ENCODE assay signal across 12 cellular contexts in the genomic region with DNA sequence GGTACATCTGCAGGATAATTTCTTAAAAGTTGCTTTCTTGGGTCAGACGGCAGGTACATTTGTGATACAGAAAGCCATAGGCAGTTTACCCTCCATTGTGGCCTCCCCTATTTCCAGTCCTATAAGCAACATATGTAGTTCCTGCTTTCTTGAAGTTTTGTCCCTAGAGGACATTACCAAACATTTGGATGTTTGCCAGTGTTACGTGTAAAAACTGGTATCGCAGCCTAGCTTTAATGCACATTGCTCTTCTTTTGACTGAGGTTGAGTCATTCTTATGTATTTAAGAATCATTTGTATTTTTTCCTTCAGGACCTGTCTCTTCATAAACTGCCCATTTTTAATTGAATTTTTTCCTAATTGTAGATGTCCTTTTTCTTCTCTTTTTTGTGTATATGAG.
A peak's percentile ranks its signal among the peaks of the same experiment; 100 is the strongest.
DNase-seq lines count a peak whose midpoint lies in the region; ATAC-seq, FAIRE-seq and TF ChIP-seq lines count a peak whose summit lies in the region.
"Had no signal": no experiment of that assay in that cellular context is flagged by ENCODE, and none has a peak within 500 bp of the region (broad histone marks: within the 10 kb centered on the region; RNA-seq: fewer than 3 reads in every experiment).

No MANE protein-coding gene starts in this region.

- H3K27me3 Mint-ChIP-seq in CD8-positive, alpha-beta memory T cell = peaks cover 12% of the 10 kb centered on the region in 2 donors

- no peak for TF ChIP-seq EP300 in K562 (IDR thresholded peaks at IDR 0.05; ENCODE audit: low read length)

- CTCF ChIA-PET in K562 (lab: Yijun Ruan, JAX; ENCODE audit: low intra/inter-chr PET ratio) = no interaction called here
- CTCF ChIA-PET in CD8-positive, alpha-beta memory T cell (lab: Charles Lee) = no interaction called here

- H3K9me1 ChIP-seq in K562 (ENCODE audit: control insufficient read depth, insufficient read depth, low read length) = no peaks in the 10 kb centered on the region

- no peak overlapping the region for H3K4me3 ChIP-seq in HL-60 (replicated peaks; ENCODE audit: insufficient read depth, low read length)
- H3K4me3 ChIP-seq in K562 = no peak overlapping the region
- no peak overlapping the region for H3K4me3 ChIP-seq in CD8-positive, alpha-beta memory T cell (ENCODE audit: low read length)

- no TSS peak for BruUV-seq in K562 (replicated peaks; lab: Mats Ljungman, UMichigan)

- H3K9me3 ChIP-seq in K562 (replicated peaks; ENCODE audit: control insufficient read depth, insufficient read depth, low read depth, low read length) = no peaks in the 10 kb centered on the region
- no peaks in the 10 kb centered on the region for H3K9me3 ChIP-seq in CD8-positive, alpha-beta memory T cell (ENCODE audit: low read length)

- H3K36me3 Mint-ChIP-seq in CD8-positive, alpha-beta memory T cell = no peaks in the 10 kb centered on the region

- H3K4me3 Mint-ChIP-seq in CD8-positive, alpha-beta memory T cell = no peak overlapping the region

- WGBS in K562 (ENCODE audit: insufficient coverage, low coverage, missing lambda C conversion rate) = 0% methylated on average over 3 of the region's 3 CpGs

- H4K20me1 ChIP-seq in K562 (replicated peaks; ENCODE audit: control insufficient read depth, insufficient read depth, low read length) = no peaks in the 10 kb centered on the region

- in situ Hi-C loops in K562 (cut with MboI) = no loop called here

- H3K27ac Mint-ChIP-seq in CD8-positive, alpha-beta memory T cell = no peak overlapping the region

- TF ChIP-seq CTCF in HL-60 (IDR thresholded peaks at IDR 0.05; ENCODE audit: insufficient read depth, low read length) (no peak), K562 (IDR thresholded peaks at IDR 0.05 in 2 of 3, conservative IDR thresholded peaks at IDR 0.05 in 1 of 3; ENCODE audit: insufficient read depth in 2 of 3, low read depth in 1 of 3, low read length in 3 of 3) (no peak)

- H3K4me1 Mint-ChIP-seq in CD8-positive, alpha-beta memory T cell = no peaks in the 10 kb centered on the region

- intact Hi-C loops in K562 (cut with micrococcal nuclease) = no loop called here

- no peaks in the 10 kb centered on the region for H3K9me3 Mint-ChIP-seq in CD8-positive, alpha-beta memory T cell

- H2AFZ ChIP-seq in K562 (ENCODE audit: low read depth, low read length) = no peak overlapping the region

- H3K4me2 ChIP-seq in K562 (ENCODE audit: insufficient read depth, low read length) = no peak overlapping the region

- no peak for TF ChIP-seq RAD21 in K562 (CRISPR knock-in tag; conservative IDR thresholded peaks at IDR 0.05 in 1 of 2, IDR thresholded peaks at IDR 0.05 in 1 of 2)

- no peak overlapping the region for H3K27ac ChIP-seq in HL-60 (replicated peaks)
- no peak overlapping the region for H3K27ac ChIP-seq in K562 (ENCODE audit: extremely low read depth, low read depth, low read length)
- H3K27ac ChIP-seq in CD8-positive, alpha-beta memory T cell (ENCODE audit: low read depth, low read length) = no peak overlapping the region

- no peaks in the 10 kb centered on the region for H3K4me1 ChIP-seq in K562 (replicated peaks in 1 of 2; ENCODE audit: control insufficient read depth in 2 of 2, insufficient read depth in 2 of 2, low read length in 2 of 2)
- H3K4me1 ChIP-seq in CD8-positive, alpha-beta memory T cell (ENCODE audit: insufficient read depth, low read length) = no peaks in the 10 kb centered on the region

- TF ChIP-seq POLR2A in K562 (conservative IDR thresholded peaks at IDR 0.05) = no peak

- no peak overlapping the region for H3K9ac ChIP-seq in K562 (ENCODE audit: insufficient read depth in 1 of 2, low read depth in 2 of 2, low read length in 2 of 2)

- POLR2A ChIA-PET in K562 (lab: Yijun Ruan, JAX) = no interaction called here
- POLR2A ChIA-PET in CD8-positive, alpha-beta memory T cell (lab: Charles Lee) = no interaction called here

- no peaks in the 10 kb centered on the region for H3K36me3 ChIP-seq in K562 (ENCODE audit: control insufficient read depth, insufficient read depth, low read length)
- no peaks in the 10 kb centered on the region for H3K36me3 ChIP-seq in CD8-positive, alpha-beta memory T cell (ENCODE audit: insufficient read depth, low read length)

- peak; percentile 11 to 85 for DNase-seq in HL-60 (ENCODE audit: low read depth in 1 of 2, low spot score in 1 of 2)
- peak; percentile 72 for DNase-seq in NCI-H2171 treated with DMSO at 0.1 percent for 48 hours (lab: John Stamatoyannopoulos, UW)
- peak in 2 of 4 experiments; percentile 5 to 6 for DNase-seq in K562 (ENCODE audit: extremely low read depth in 1 of 4, low spot score in 3 of 4)
- DNase-seq in pons (ENCODE audit: low spot score) = peak; percentile 17
- DNase-seq in NCI-H2227 treated with DMSO at 0.1 percent for 48 hours (lab: John Stamatoyannopoulos, UW) = no peak
- no peak for DNase-seq in stimulated activated CD8-positive, alpha-beta memory T cell treated with anti-CD3 and anti-CD28 coated beads, Interleukin-4, amount 100 ng/mL, for 48 hours
- DNase-seq in CD8-positive, alpha-beta memory T cell = no peak
- DNase-seq: DND-41, NCI-H187, nucleus accumbens had no signal

- H3K27me3 ChIP-seq in HL-60 (ENCODE audit: insufficient read depth, poor library complexity, severe bottlenecking) = no peaks in the 10 kb centered on the region
- no peaks in the 10 kb centered on the region for H3K27me3 ChIP-seq in K562 (ENCODE audit: control insufficient read depth in 2 of 2, insufficient read depth in 2 of 2, low read length in 2 of 2)
- H3K27me3 ChIP-seq in CD8-positive, alpha-beta memory T cell (ENCODE audit: insufficient read depth, low read length, poor library complexity, severe bottlenecking) = no peaks in the 10 kb centered on the region

- no peak for FAIRE-seq in K562 (lab: Jason Lieb, UNC)
- FAIRE-seq: astrocyte had no signal

- ATAC-seq in K562 (no peak), HG03159 (IDR thresholded peaks at IDR 0.05; ENCODE audit: unreplicated experiment) (no peak)

- no peaks in the 10 kb centered on the region for H3K79me2 ChIP-seq in K562 (ENCODE audit: control insufficient read depth, insufficient read depth, low read length)

TF ChIP-seq in K562, 482 proteins besides CTCF, POLR2A, EP300 and RAD21:
- TF ChIP-seq POLR2B (IDR thresholded peaks at IDR 0.05; ENCODE audit: low read depth, partially characterized antibody) (no peak), NFIC (IDR thresholded peaks at IDR 0.05) (peak; percentile 80)

Comparison
In these comparisons a context has a peak if more than half of its experiments do, and no peak if none do; other contexts are left out.
1. DNase-seq: peak in HL-60 (2 of 2), NCI-H2171 treated with DMSO at 0.1 percent for 48 hours (single experiment) and pons (single experiment); none in NCI-H2227 treated with DMSO at 0.1 percent for 48 hours (single experiment), stimulated activated CD8-positive, alpha-beta memory T cell treated with anti-CD3 and anti-CD28 coated beads, Interleukin-4, amount 100 ng/mL, for 48 hours (single experiment) and CD8-positive, alpha-beta memory T cell (0 of 5).